ENCODE assay signal across 8 cellular contexts in genomic region chr16:30335598-30336474, GRCh38. TPM values are rescaled to one million over a fixed set of nuclear protein-coding genes. Genes with fewer than 3 reads are reported as not detected.
A peak's percentile ranks its signal among the peaks of the same experiment; 100 is the strongest.
DNase-seq lines count a peak whose midpoint lies in the region; ATAC-seq, FAIRE-seq and TF ChIP-seq lines count a peak whose summit lies in the region.

No MANE protein-coding gene starts in this region.

- FAIRE-seq in bronchial epithelial cell (lab: Jason Lieb, UNC) (no peak), GM19239 (lab: Jason Lieb, UNC) (no peak)

- DNase-seq in DMS53 treated with DMSO at 0.1 percent for 48 hours (lab: John Stamatoyannopoulos, UW; ENCODE audit: unreplicated experiment) (peak; percentile 20), NCI-H69 (lab: John Stamatoyannopoulos, UW) (peak; percentile 61), bronchial epithelial cell (ENCODE audit: low read depth) (peak; percentile 37), medulla oblongata (ENCODE audit: extremely low spot score) (peak; percentile 14), upper lobe of right lung (peak; percentile 66), NCI-H128 (lab: John Stamatoyannopoulos, UW; ENCODE audit: unreplicated experiment) (no peak), GM19239 (ENCODE audit: insufficient read length, low spot score) (no peak)

- H3K4me1 ChIP-seq in upper lobe of right lung, result no peaks in the 10 kb centered on the region

- H3K4me3 ChIP-seq in bronchial epithelial cell (ENCODE audit: low read depth, low read length) (peak overlapping the region; percentile 62), upper lobe of right lung (peak overlapping the region; percentile 68)

- peak overlapping the region; percentile 92 for H3K27ac ChIP-seq in upper lobe of right lung

- H3K27me3 ChIP-seq in bronchial epithelial cell (ENCODE audit: control insufficient read depth, insufficient read depth, low read length) (no peaks in the 10 kb centered on the region), upper lobe of right lung (no peaks in the 10 kb centered on the region)

- intact Hi-C loops in upper lobe of right lung (cut with DNase I), result no loop called here

- H3K36me3 ChIP-seq in bronchial epithelial cell (ENCODE audit: control insufficient read depth, insufficient read depth, low read length) (no peaks in the 10 kb centered on the region), upper lobe of right lung (no peaks in the 10 kb centered on the region)

- TF ChIP-seq CTCF in bronchial epithelial cell (IDR thresholded peaks at IDR 0.05; ENCODE audit: insufficient read depth, low read length, severe bottlenecking) (no peak), upper lobe of right lung (IDR thresholded peaks at IDR 0.05) (no peak)

- peak; percentile 27 for ATAC-seq in GM21825 (IDR thresholded peaks at IDR 0.05; ENCODE audit: unreplicated experiment)
- ATAC-seq in upper lobe of right lung, result peak; percentile 2

- no peaks in the 10 kb centered on the region for H3K9me3 ChIP-seq in upper lobe of right lung

RNA-seq across cellular contexts. Expression of gene CD2BP2, which starts 19.3 kb away (rescaled TPM):
- total RNA-seq in bronchial epithelial cell (37.6 and 39.8 TPM in 2 replicates), upper lobe of right lung (51.5 TPM)

RNA-seq across cellular contexts. Expression of gene TBC1D10B, which starts 34.5 kb away (rescaled TPM):
- 13.7 and 15.6 TPM in 2 replicates for total RNA-seq in bronchial epithelial cell
- 36.0 TPM for total RNA-seq in upper lobe of right lung

RNA-seq across cellular contexts. Expression of gene MYL11, which starts 38.8 kb away (rescaled TPM):
- total RNA-seq in bronchial epithelial cell, result not detected in 2 replicates
- total RNA-seq in upper lobe of right lung, result not detected

RNA-seq across cellular contexts. Expression of gene SEPTIN1, which starts 46.5 kb away (rescaled TPM):
- total RNA-seq in bronchial epithelial cell (under 0.01 TPM in 1 of 2 replicates, not detected in the other), upper lobe of right lung (8.6 TPM)

RNA-seq across cellular contexts. Expression of gene ZNF48, which starts 59.4 kb away (rescaled TPM):
- total RNA-seq in bronchial epithelial cell (11.4 and 12.9 TPM in 2 replicates), upper lobe of right lung (6.1 TPM)

Comparison
In these comparisons a context has a peak if more than half of its experiments do, and no peak if none do; other contexts are left out.
1. DNase-seq: peak in DMS53 treated with DMSO at 0.1 percent for 48 hours (single experiment), NCI-H69 (single experiment), bronchial epithelial cell (single experiment), medulla oblongata (single experiment) and upper lobe of right lung (single experiment); none in NCI-H128 (single experiment) and GM19239 (single experiment).